In the genomic region with DNA sequence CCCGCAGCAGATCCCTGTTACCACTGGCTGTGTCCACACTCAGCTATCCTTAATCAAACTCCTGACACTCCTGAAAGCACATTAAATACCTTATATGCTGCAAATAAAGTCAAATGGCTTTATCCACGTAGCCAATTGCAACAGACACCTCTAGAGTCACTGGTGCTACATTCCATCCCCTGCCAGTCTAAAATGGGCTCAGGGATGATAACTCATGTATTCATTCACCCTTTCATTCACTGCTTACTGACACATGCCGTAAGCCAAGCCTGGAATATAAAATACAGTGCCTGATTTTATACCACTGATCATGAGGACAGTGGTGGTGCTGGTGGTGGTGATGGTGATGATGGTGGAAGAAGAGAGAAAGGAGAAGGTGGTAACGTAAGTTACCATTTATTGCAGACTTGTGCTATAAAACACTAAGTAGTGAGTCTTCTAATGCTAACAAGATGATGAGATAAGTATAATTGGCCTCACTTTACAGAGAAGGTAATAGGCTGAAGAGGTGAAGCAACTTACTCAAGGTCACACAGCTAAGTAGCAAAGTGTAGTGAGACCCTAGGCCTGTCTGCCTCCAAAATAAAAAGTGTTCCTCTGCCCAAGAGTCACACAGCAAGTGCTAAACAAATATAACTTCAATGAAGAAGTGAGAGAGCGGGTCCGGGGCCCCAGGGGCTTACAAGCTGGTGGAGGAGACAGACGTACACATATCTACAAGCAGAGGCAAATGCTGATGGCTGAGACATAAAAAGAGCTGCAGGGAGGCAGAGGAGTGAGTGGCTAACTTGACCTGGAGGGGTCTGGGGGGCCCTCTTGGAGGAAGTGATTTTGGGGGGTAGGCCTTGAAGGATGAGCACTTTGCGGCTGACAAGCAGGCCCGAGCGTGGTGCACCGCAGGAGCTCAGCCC, we compare ENCODE assay signal across 7 cellular contexts. TPM values are rescaled to one million over a fixed set of nuclear protein-coding genes. Genes with fewer than 3 reads are reported as not detected.
DNase-seq lines count a peak whose midpoint lies in the region; ATAC-seq and TF ChIP-seq lines count a peak whose summit lies in the region.

No MANE protein-coding gene starts in this region.

- TF ChIP-seq CTCF in HCT116 (IDR thresholded peaks at IDR 0.05 in 2 of 3, conservative IDR thresholded peaks at IDR 0.05 in 1 of 3; ENCODE audit: borderline replicate concordance in 1 of 3, insufficient read depth in 1 of 3, low read depth in 2 of 3, low read length in 2 of 3), result no peak
- TF ChIP-seq CTCF in smooth muscle cell (IDR thresholded peaks at IDR 0.05; ENCODE audit: borderline replicate concordance, insufficient read depth, poor library complexity, severe bottlenecking), result no peak

- BruUV-seq in HCT116 (replicated peaks; lab: Mats Ljungman, UMichigan), result TSS peak; percentile 51

- WGBS in smooth muscle cell (ENCODE audit: low lambda C conversion rate), result 74% methylated on average over 11 of the region's 11 CpGs

- peak overlapping the region; percentile 69 to 85 for H3K4me3 ChIP-seq in HCT116 (replicated peaks in 1 of 2; ENCODE audit: low read depth in 1 of 2, low read length in 2 of 2)
- peak overlapping the region; percentile 85 for H3K4me3 ChIP-seq in smooth muscle cell

- H3K36me3 Mint-ChIP-seq in T-helper 17 cell (ENCODE audit: low read depth), result peaks cover 3% of the 10 kb centered on the region

- H4K20me1 ChIP-seq in HCT116 (ENCODE audit: insufficient read depth), result no peaks in the 10 kb centered on the region
- peaks cover 26% of the 10 kb centered on the region for H4K20me1 ChIP-seq in smooth muscle cell (ENCODE audit: low read depth)

- no peaks in the 10 kb centered on the region; the same call in 1 of the 2 replicates for H3K79me2 ChIP-seq in HCT116 (ENCODE audit: insufficient read depth, low read length)
- peaks cover 13% of the 10 kb centered on the region for H3K79me2 ChIP-seq in smooth muscle cell (ENCODE audit: low read depth)

- DNase-seq in HCT116 (ENCODE audit: low read depth, low spot score) (no peak), T-helper 17 cell (no peak), germinal center (ENCODE audit: low spot score) (peak; percentile 38), smooth muscle cell (lab: John Stamatoyannopoulos, UW; ENCODE audit: unreplicated experiment) (no peak), COR-L47 (lab: John Stamatoyannopoulos, UW) (no peak), cerebellar nuclear complex (lab: John Stamatoyannopoulos, UW) (no peak)

- CTCF ChIA-PET in HCT116 (lab: Charles Lee), result no interaction called here

- H3K9ac ChIP-seq in HCT116 (ENCODE audit: low read length) (peak overlapping the region; percentile 63), smooth muscle cell (ENCODE audit: low read depth) (peak overlapping the region; percentile 2)

- POLR2A ChIA-PET in HCT116 (lab: Charles Lee), result no interaction called here

- H3K27ac Mint-ChIP-seq in T-helper 17 cell, result peak overlapping the region; percentile 82

- no peak for TF ChIP-seq RAD21 in HCT116 (IDR thresholded peaks at IDR 0.05; ENCODE audit: low read depth)

- H2AFZ ChIP-seq in HCT116 (ENCODE audit: low read depth, low read length, poor library complexity, severe bottlenecking), result no peak overlapping the region
- H2AFZ ChIP-seq in smooth muscle cell (ENCODE audit: low read depth), result peak overlapping the region; percentile 80

- TF ChIP-seq POLR2A in HCT116 (IDR thresholded peaks at IDR 0.05; ENCODE audit: borderline replicate concordance, extremely low read depth, insufficient read depth, insufficient read length), result no peak

- peaks cover 17% of the 10 kb centered on the region for H3K27me3 Mint-ChIP-seq in T-helper 17 cell

- H3K27me3 ChIP-seq in HCT116 (ENCODE audit: insufficient read depth, low read length), result no peaks in the 10 kb centered on the region
- no peaks in the 10 kb centered on the region for H3K27me3 ChIP-seq in smooth muscle cell (ENCODE audit: low read depth)

- peaks cover 36% of the 10 kb centered on the region for H3K4me1 Mint-ChIP-seq in T-helper 17 cell

- peaks cover 9 to 15% of the 10 kb centered on the region in 2 experiments for H3K4me1 ChIP-seq in HCT116 (ENCODE audit: control insufficient read depth in 1 of 2, insufficient read depth in 2 of 2, low read length in 2 of 2)
- H3K4me1 ChIP-seq in smooth muscle cell (ENCODE audit: low read depth), result peaks cover 6% of the 10 kb centered on the region

- H3K27ac ChIP-seq in HCT116 (ENCODE audit: low read depth, low read length) (peak overlapping the region; percentile 23; the same call in 1 of the 2 replicates), smooth muscle cell (ENCODE audit: low read depth) (no peak overlapping the region)

- no peaks in the 10 kb centered on the region for H3K9me2 ChIP-seq in HCT116 (ENCODE audit: insufficient read depth)

- H3K9me3 ChIP-seq in HCT116 (ENCODE audit: control insufficient read depth in 1 of 2, insufficient read depth in 1 of 2, low read depth in 1 of 2, low read length in 2 of 2) (no peaks in the 10 kb centered on the region), T-helper 17 cell (ENCODE audit: control insufficient read depth, low read length, poor library complexity, severe bottlenecking) (no peaks in the 10 kb centered on the region), smooth muscle cell (replicated peaks; ENCODE audit: low read depth) (no peaks in the 10 kb centered on the region)

- peak overlapping the region; percentile 98 for H3K4me3 Mint-ChIP-seq in T-helper 17 cell

- H3K4me2 ChIP-seq in HCT116 (ENCODE audit: low read length), result peak overlapping the region; percentile 93
- peak overlapping the region; percentile 90 for H3K4me2 ChIP-seq in smooth muscle cell

- ATAC-seq in HCT116 (no peak), T-helper 17 cell (no peak), GM21737 (IDR thresholded peaks at IDR 0.05; ENCODE audit: unreplicated experiment) (no peak)

- no peaks in the 10 kb centered on the region for H3K36me3 ChIP-seq in HCT116 (ENCODE audit: control insufficient read depth in 1 of 2, insufficient read depth in 2 of 2, low read length in 2 of 2)
- H3K36me3 ChIP-seq in smooth muscle cell (ENCODE audit: low read depth), result no peaks in the 10 kb centered on the region

- RAD21 ChIA-PET in HCT116 (lab: Charles Lee; ENCODE audit: low non-redundant PET in 1 of 2, low total read pairs in 2 of 2, uncharacterized antibody in 2 of 2, unreplicated experiment in 2 of 2), result no interaction called here

- no peaks in the 10 kb centered on the region for H3F3A ChIP-seq in smooth muscle cell (ENCODE audit: low read depth)

- intact Hi-C loops in HCT116 (cut with micrococcal nuclease), result loop anchor here (10.0 kb wide), 2 partner anchors 547 to 1263 kb away; a partner anchor contains a TSS

TF ChIP-seq in HCT116, 20 proteins besides CTCF, POLR2A, EP300 and RAD21:
- TF ChIP-seq EZH2 (IDR thresholded peaks at IDR 0.05), result no peak

RNA-seq across cellular contexts. Expression of a gene that starts 1.2 kb away (rescaled TPM):
- total RNA-seq in HCT116 (2021; ENCODE audit: unreplicated experiment) (2.2 TPM), T-helper 17 cell (1 to 10 TPM; 2.3 to 4.2 TPM), smooth muscle cell (2.6 and 3.4 TPM in 2 replicates)
- polyA plus RNA-seq in HCT116 (2012), result 1.3 and 1.4 TPM in 2 replicates
- polyA plus RNA-seq in smooth muscle cell, result 3.7 and 4.4 TPM in 2 replicates
